11 cellular contexts compared by ENCODE assay signal in genomic region chr12:120413901-120414695, GRCh38. TPM values are rescaled to one million over a fixed set of nuclear protein-coding genes. Genes with fewer than 3 reads are reported as not detected.
DNase-seq lines count a peak whose midpoint lies in the region; ATAC-seq and TF ChIP-seq lines count a peak whose summit lies in the region.
"Had no signal": no experiment of that assay in that cellular context is flagged by ENCODE, and none has a peak within 500 bp of the region (broad histone marks: within the 10 kb centered on the region; RNA-seq: fewer than 3 reads in every experiment).

No MANE protein-coding gene starts in this region.

- no peaks in the 10 kb centered on the region for H3K4me1 ChIP-seq in effector memory CD4-positive, alpha-beta T cell (ENCODE audit: control insufficient read depth, insufficient read depth, low read length, poor library complexity, severe bottlenecking)

- H3K4me1 Mint-ChIP-seq in glutamatergic neuron (ENCODE audit: low read depth, unreplicated experiment) (peaks cover 4% of the 10 kb centered on the region), mesothelial cell of epicardium (peaks cover 12% of the 10 kb centered on the region)
- H3K4me1 Mint-ChIP-seq in activated T-helper 17 cell treated with anti-CD3 and anti-CD28 coated beads, Interleukin-2, amount 50 U/mL, for 72 hours: no peaks in the 10 kb centered on the region

- H3K27me3 ChIP-seq in effector memory CD4-positive, alpha-beta T cell (replicated peaks; ENCODE audit: control insufficient read depth, insufficient read depth, low read length, poor library complexity, severe bottlenecking): no peaks in the 10 kb centered on the region

- DNase-seq in Right ventricle myocardium inferior (ENCODE audit: missing footprints): no peak
- no peak for DNase-seq in cardiac septum (ENCODE audit: low spot score)
- peak; percentile 22 for DNase-seq in glutamatergic neuron
- DNase-seq in mesothelial cell of epicardium (ENCODE audit: low spot score in 2 of 2, unreplicated experiment in 2 of 2): no peak
- no peak for DNase-seq in activated naive CD4-positive, alpha-beta T cell treated with anti-CD3 and anti-CD28 coated beads, Interleukin-2, amount 50 U/mL, for 16 hours
- DNase-seq in effector memory CD4-positive, alpha-beta T cell: no peak
- DNase-seq: activated T-cell treated with anti-CD3 and anti-CD28 coated beads for 4 hours, GDM1, NCI-H187 had no signal

- no peak for TF ChIP-seq CTCF in glutamatergic neuron (IDR thresholded peaks at IDR 0.05; ENCODE audit: partially characterized antibody, unreplicated experiment)
- no peak for TF ChIP-seq CTCF in mesothelial cell of epicardium (IDR thresholded peaks at IDR 0.05; ENCODE audit: unreplicated experiment)

- intact Hi-C loops in Right ventricle myocardium inferior (cut with DNase I): no loop called here
- intact Hi-C loops in cardiac septum (cut with DNase I): no loop called here

- H3K4me3 Mint-ChIP-seq in glutamatergic neuron (ENCODE audit: unreplicated experiment) (peak overlapping the region; percentile 35), mesothelial cell of epicardium (no peak overlapping the region)
- no peak overlapping the region for H3K4me3 Mint-ChIP-seq in activated T-helper 17 cell treated with anti-CD3 and anti-CD28 coated beads, Interleukin-2, amount 50 U/mL, for 72 hours

- H3K36me3 ChIP-seq in effector memory CD4-positive, alpha-beta T cell (ENCODE audit: control insufficient read depth, insufficient read depth, low read length): no peaks in the 10 kb centered on the region

- H3K9me3 Mint-ChIP-seq in glutamatergic neuron (ENCODE audit: unreplicated experiment) (no peaks in the 10 kb centered on the region), mesothelial cell of epicardium (no peaks in the 10 kb centered on the region)
- H3K9me3 Mint-ChIP-seq in activated T-helper 17 cell treated with anti-CD3 and anti-CD28 coated beads, Interleukin-2, amount 50 U/mL, for 72 hours: no peaks in the 10 kb centered on the region

- H3K36me3 Mint-ChIP-seq in glutamatergic neuron (ENCODE audit: unreplicated experiment) (no peaks in the 10 kb centered on the region), mesothelial cell of epicardium (no peaks in the 10 kb centered on the region)
- no peaks in the 10 kb centered on the region for H3K36me3 Mint-ChIP-seq in activated T-helper 17 cell treated with anti-CD3 and anti-CD28 coated beads, Interleukin-2, amount 50 U/mL, for 72 hours (ENCODE audit: low read depth)

- H3K27me3 Mint-ChIP-seq in glutamatergic neuron (ENCODE audit: unreplicated experiment) (peaks cover 2% of the 10 kb centered on the region), mesothelial cell of epicardium (ENCODE audit: low read depth) (no peaks in the 10 kb centered on the region)
- H3K27me3 Mint-ChIP-seq in activated T-helper 17 cell treated with anti-CD3 and anti-CD28 coated beads, Interleukin-2, amount 50 U/mL, for 72 hours: peaks cover 14% of the 10 kb centered on the region

- peak overlapping the region; percentile 81 for H3K27ac Mint-ChIP-seq in glutamatergic neuron (ENCODE audit: unreplicated experiment)
- peak overlapping the region; percentile 87 for H3K27ac Mint-ChIP-seq in mesothelial cell of epicardium
- no peak overlapping the region for H3K27ac Mint-ChIP-seq in activated T-helper 17 cell treated with anti-CD3 and anti-CD28 coated beads, Interleukin-2, amount 50 U/mL, for 72 hours

- no peak overlapping the region for H3K27ac ChIP-seq in effector memory CD4-positive, alpha-beta T cell (ENCODE audit: insufficient read depth, low read length, poor library complexity, severe bottlenecking)

- no peaks in the 10 kb centered on the region for H3K9me3 ChIP-seq in effector memory CD4-positive, alpha-beta T cell (ENCODE audit: control insufficient read depth, low read length)

- ATAC-seq in Right ventricle myocardium inferior: peak; percentile 28
- ATAC-seq in GM21825 (IDR thresholded peaks at IDR 0.05; ENCODE audit: unreplicated experiment): no peak
- no peak for ATAC-seq in activated T-helper 17 cell treated with anti-CD3 and anti-CD28 coated beads, Interleukin-2, amount 50 U/mL, for 72 hours (replicated peaks)

- H3K4me3 ChIP-seq in effector memory CD4-positive, alpha-beta T cell (ENCODE audit: insufficient read depth, low read depth, low read length, poor library complexity, severe bottlenecking): no peak overlapping the region

RNA-seq across cellular contexts. Expression of gene COX6A1, which starts 23.8 kb away (rescaled TPM):
- 135 TPM for total RNA-seq in Right ventricle myocardium inferior
- 232 TPM for total RNA-seq in cardiac septum
- 405 TPM for total RNA-seq in glutamatergic neuron (ENCODE audit: unreplicated experiment)
- total RNA-seq in mesothelial cell of epicardium: 229 to 242 TPM (median 230 TPM) in 3 replicates
- total RNA-seq in activated T-helper 17 cell treated with anti-CD3 and anti-CD28 coated beads, Interleukin-2, amount 50 U/mL, for 72 hours: 100 to 1,000 TPM; 291 to 437 TPM

RNA-seq across cellular contexts. Expression of gene TRIAP1, which starts 32.1 kb away (rescaled TPM):
- total RNA-seq in Right ventricle myocardium inferior (16.1 TPM), cardiac septum (11.9 TPM), glutamatergic neuron (ENCODE audit: unreplicated experiment) (25.2 TPM), mesothelial cell of epicardium (22.3 to 25.3 TPM (median 23.5 TPM) in 3 replicates)
- 10 to 100 TPM; 31.8 to 58.6 TPM for total RNA-seq in activated T-helper 17 cell treated with anti-CD3 and anti-CD28 coated beads, Interleukin-2, amount 50 U/mL, for 72 hours

RNA-seq across cellular contexts. Expression of gene GATC, which starts 32.1 kb away (rescaled TPM):
- 12.1 TPM for total RNA-seq in Right ventricle myocardium inferior
- total RNA-seq in cardiac septum: 12.9 TPM
- 16.8 TPM for total RNA-seq in glutamatergic neuron (ENCODE audit: unreplicated experiment)
- total RNA-seq in mesothelial cell of epicardium: 27.5 to 30.8 TPM (median 29.7 TPM) in 3 replicates
- 10 to 100 TPM; 33.2 to 41.3 TPM for total RNA-seq in activated T-helper 17 cell treated with anti-CD3 and anti-CD28 coated beads, Interleukin-2, amount 50 U/mL, for 72 hours

RNA-seq across cellular contexts. Expression of gene MSI1, which starts 45.1 kb away (rescaled TPM):
- total RNA-seq in Right ventricle myocardium inferior (6.4 TPM), cardiac septum (9.7 TPM), glutamatergic neuron (ENCODE audit: unreplicated experiment) (229 TPM), mesothelial cell of epicardium (27.7 to 32.7 TPM (median 28.4 TPM) in 3 replicates)
- under 1 TPM in 1 of 2 donors, not detected in 1; 0.24 TPM for total RNA-seq in activated T-helper 17 cell treated with anti-CD3 and anti-CD28 coated beads, Interleukin-2, amount 50 U/mL, for 72 hours

RNA-seq across cellular contexts. Expression of gene SRSF9, which starts 55.5 kb away (rescaled TPM):
- total RNA-seq in Right ventricle myocardium inferior (40.1 TPM), cardiac septum (38.6 TPM), glutamatergic neuron (ENCODE audit: unreplicated experiment) (210 TPM), mesothelial cell of epicardium (197 to 203 TPM (median 199 TPM) in 3 replicates)
- total RNA-seq in activated T-helper 17 cell treated with anti-CD3 and anti-CD28 coated beads, Interleukin-2, amount 50 U/mL, for 72 hours: 100 to 1,000 TPM; 138 to 246 TPM
